1 cellular context compared by ENCODE assay signal in the genomic region with DNA sequence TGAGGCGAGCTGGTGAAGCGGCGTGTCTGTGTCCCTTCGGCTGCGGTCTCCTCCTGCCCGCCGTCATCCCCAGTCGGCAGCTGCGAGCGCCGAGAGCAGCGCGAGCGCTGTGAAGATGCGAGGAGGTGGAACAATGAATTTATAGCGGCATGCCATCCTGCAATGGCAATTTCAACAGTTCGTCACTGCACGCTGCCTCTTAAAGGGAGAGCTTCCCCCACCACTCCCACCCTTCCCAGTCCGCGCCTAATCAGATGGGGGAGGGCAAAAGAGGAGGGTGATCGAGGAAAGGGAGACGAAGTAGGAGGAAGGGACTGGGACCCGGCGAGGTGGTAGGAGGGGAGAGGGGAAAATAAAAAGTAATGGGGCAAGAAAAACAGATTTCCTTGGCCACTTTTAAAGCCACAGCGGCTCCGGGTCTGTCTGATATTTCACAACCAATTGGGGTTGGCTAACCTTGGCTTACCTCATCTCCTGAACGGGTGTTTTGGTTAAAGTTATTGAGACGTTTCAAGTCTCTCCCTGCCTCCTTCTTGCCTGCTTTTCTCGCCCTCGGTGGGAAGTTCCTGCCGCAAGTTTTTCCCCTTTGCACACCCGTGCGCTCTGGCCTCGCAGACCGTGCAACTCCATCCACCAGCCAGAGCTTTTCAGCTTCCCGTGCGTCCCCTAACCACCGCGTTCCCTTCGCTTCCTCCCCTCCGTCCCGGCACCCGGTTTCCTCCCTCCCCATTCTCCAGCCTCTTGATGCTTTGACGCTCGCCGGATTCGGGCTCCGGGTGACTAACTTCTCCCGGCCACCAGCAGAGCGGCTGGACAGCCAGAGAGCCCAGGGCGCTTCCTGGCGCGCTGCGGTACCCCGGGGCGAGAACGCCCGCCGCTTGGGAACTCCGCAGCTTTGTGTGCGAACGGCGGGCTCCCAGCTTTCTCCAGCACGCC.
A peak's percentile ranks its signal among the peaks of the same experiment; 100 is the strongest.
TF ChIP-seq lines count a peak whose summit lies in the region.

A gene (minus strand): TSS at position 111 of the 936 bp plus-strand sequence. CDS start 697 bp downstream, outside the sequence.

TF ChIP-seq in SK-N-SH, 30 proteins besides CTCF, POLR2A, EP300 and RAD21 (continued from another document):
- TF ChIP-seq, protein P1, sequence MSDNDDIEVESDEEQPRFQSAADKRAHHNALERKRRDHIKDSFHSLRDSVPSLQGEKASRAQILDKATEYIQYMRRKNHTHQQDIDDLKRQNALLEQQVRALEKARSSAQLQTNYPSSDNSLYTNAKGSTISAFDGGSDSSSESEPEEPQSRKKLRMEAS (IDR thresholded peaks at IDR 0.05; ENCODE audit: low read depth) = peak; percentile 45
- TF ChIP-seq, protein P2, sequence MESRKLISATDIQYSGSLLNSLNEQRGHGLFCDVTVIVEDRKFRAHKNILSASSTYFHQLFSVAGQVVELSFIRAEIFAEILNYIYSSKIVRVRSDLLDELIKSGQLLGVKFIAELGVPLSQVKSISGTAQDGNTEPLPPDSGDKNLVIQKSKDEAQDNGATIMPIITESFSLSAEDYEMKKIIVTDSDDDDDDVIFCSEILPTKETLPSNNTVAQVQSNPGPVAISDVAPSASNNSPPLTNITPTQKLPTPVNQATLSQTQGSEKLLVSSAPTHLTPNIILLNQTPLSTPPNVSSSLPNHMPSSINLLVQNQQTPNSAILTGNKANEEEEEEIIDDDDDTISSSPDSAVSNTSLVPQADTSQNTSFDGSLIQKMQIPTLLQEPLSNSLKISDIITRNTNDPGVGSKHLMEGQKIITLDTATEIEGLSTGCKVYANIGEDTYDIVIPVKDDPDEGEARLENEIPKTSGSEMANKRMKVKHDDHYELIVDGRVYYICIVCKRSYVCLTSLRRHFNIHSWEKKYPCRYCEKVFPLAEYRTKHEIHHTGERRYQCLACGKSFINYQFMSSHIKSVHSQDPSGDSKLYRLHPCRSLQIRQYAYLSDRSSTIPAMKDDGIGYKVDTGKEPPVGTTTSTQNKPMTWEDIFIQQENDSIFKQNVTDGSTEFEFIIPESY (IDR thresholded peaks at IDR 0.05; ENCODE audit: borderline replicate concordance, low read depth) = no peak
- TF ChIP-seq MXI1 (IDR thresholded peaks at IDR 0.05; ENCODE audit: low read depth, low read length) (no peak), NFIC (IDR thresholded peaks at IDR 0.05; ENCODE audit: borderline replicate concordance) (no peak), MEF2A (IDR thresholded peaks at IDR 0.05; ENCODE audit: borderline replicate concordance, low read depth) (no peak), SIN3A (IDR thresholded peaks at IDR 0.05; ENCODE audit: borderline replicate concordance, low read depth, low read length) (peak; percentile 16; the same call in 1 of the 2 replicates), RCOR1 (IDR thresholded peaks at IDR 0.05; ENCODE audit: low read length) (no peak), FOSL2 (IDR thresholded peaks at IDR 0.05; ENCODE audit: borderline replicate concordance, low read depth) (no peak)
